21 cellular contexts compared by ENCODE assay signal in the genomic region with DNA sequence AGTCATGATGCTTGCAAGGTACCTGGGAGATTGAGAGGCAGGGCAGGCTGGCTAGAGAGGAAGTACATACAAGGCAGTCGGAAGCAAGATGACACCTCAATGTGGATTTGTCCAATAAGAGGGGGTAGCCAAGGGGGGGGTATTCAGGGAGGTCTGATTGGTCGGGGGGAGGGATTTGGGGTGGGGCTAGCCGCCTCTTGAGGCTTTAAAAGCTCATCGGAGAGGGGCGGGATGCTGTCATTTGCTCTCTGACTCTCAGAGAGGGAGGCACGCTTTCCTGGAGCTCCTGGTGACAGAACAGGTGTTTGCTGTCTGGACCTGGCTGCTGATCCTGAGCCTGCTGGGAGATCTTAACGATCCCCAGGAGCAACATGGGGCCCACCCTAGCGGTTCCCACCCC. TPM values are rescaled to one million over a fixed set of nuclear protein-coding genes. Genes with fewer than 3 reads are reported as not detected.
A peak's percentile ranks its signal among the peaks of the same experiment; 100 is the strongest.
DNase-seq lines count a peak whose midpoint lies in the region; ATAC-seq, FAIRE-seq and TF ChIP-seq lines count a peak whose summit lies in the region.
"Had no signal": no experiment of that assay in that cellular context is flagged by ENCODE, and none has a peak within 500 bp of the region (broad histone marks: within the 10 kb centered on the region; RNA-seq: fewer than 3 reads in every experiment).

A gene (plus strand): TSS at position 234 of the 400 bp plus-strand sequence. CDS start 138 bp downstream, at position 372.

- no peak within 1 kb of the TSS for H3K27ac Mint-ChIP-seq in MCF 10A (ENCODE audit: low read depth, unreplicated experiment)
- no peak within 1 kb of the TSS for H3K27ac Mint-ChIP-seq in activated T-helper 2 cell treated with anti-CD3 and anti-CD28 coated beads, Interferon-gamma antibody, Interleukin-2, Interleukin-4, amounts not matched to agents 10 μg/mL and 5 μg/mL and 100 μg/mL, durations not matched to agents 14 hours and 24 hours and 36 hours
- H3K27ac Mint-ChIP-seq: CD8-positive, alpha-beta T cell had no signal

- peaks cover 28% of the 10 kb centered on the region for H3K27me3 Mint-ChIP-seq in MCF 10A (ENCODE audit: insufficient read depth, unreplicated experiment)
- H3K27me3 Mint-ChIP-seq in activated T-helper 2 cell treated with anti-CD3 and anti-CD28 coated beads, Interferon-gamma antibody, Interleukin-2, Interleukin-4, amounts not matched to agents 10 μg/mL and 5 μg/mL and 100 μg/mL, durations not matched to agents 14 hours and 24 hours and 36 hours (ENCODE audit: low read depth): peaks cover 55% of the 10 kb centered on the region

- CTCF ChIA-PET in MCF 10A (lab: Yijun Ruan, JAX): interaction anchor here (0.6 kb wide), 1 partner anchor 15 kb away, joined by 3 read pairs; no protein-coding TSS in a partner anchor

- peaks cover 87% of the 10 kb centered on the region for H3K27me3 ChIP-seq in left ventricle myocardium inferior (ENCODE audit: low read depth)
- H3K27me3 ChIP-seq in heart right ventricle: peaks cover 0 to 81% (median 47%) of the 10 kb centered on the region in 7 donors
- peaks cover 7% of the 10 kb centered on the region for H3K27me3 ChIP-seq in mesendoderm (ENCODE audit: insufficient read depth, low read length, poor library complexity)
- peaks cover 2 to 15% of the 10 kb centered on the region in 2 donors for H3K27me3 ChIP-seq in small intestine (ENCODE audit: control insufficient read depth in 2 of 2, insufficient read depth in 2 of 2, low read length in 2 of 2)
- H3K27me3 ChIP-seq: body of pancreas, Peyer's patch had no signal

- BruUV-seq in MCF 10A (replicated peaks; lab: Mats Ljungman, UMichigan): no TSS peak

- H3K79me1 ChIP-seq in mesendoderm (ENCODE audit: low read length): no peaks in the 10 kb centered on the region

- no peaks in the 10 kb centered on the region for H3K79me2 ChIP-seq in mesendoderm (ENCODE audit: control insufficient read depth, insufficient read depth, low read length)

- no peak for FAIRE-seq in small intestine (lab: Jason Lieb, UNC)
- FAIRE-seq: G401.6 had no signal

- peaks cover 5% of the 10 kb centered on the region for H3K4me1 Mint-ChIP-seq in MCF 10A (ENCODE audit: insufficient read depth, unreplicated experiment)
- H3K4me1 Mint-ChIP-seq in activated T-helper 2 cell treated with anti-CD3 and anti-CD28 coated beads, Interferon-gamma antibody, Interleukin-2, Interleukin-4, amounts not matched to agents 10 μg/mL and 5 μg/mL and 100 μg/mL, durations not matched to agents 14 hours and 24 hours and 36 hours (ENCODE audit: low read depth): peaks cover 4% of the 10 kb centered on the region

- no peak within 1 kb of the TSS for H4K5ac ChIP-seq in mesendoderm (ENCODE audit: low read length)

- H3K9me3 ChIP-seq in left ventricle myocardium inferior (replicated peaks): no peaks in the 10 kb centered on the region
- H3K9me3 ChIP-seq in heart right ventricle: peaks cover 0 to 14% (median 0%) of the 10 kb centered on the region in 11 donors
- H3K9me3 ChIP-seq in small intestine (ENCODE audit: control insufficient read depth, low read depth): no peaks in the 10 kb centered on the region
- H3K9me3 ChIP-seq: body of pancreas, psoas muscle, upper lobe of right lung had no signal

- H3K9ac ChIP-seq in mesendoderm (ENCODE audit: low read length): peak within 1 kb of the TSS; percentile 54

- no peak within 1 kb of the TSS for H4K8ac ChIP-seq in mesendoderm (ENCODE audit: low read depth, low read length)

- H2AK5ac ChIP-seq in mesendoderm (ENCODE audit: low read length): no peak within 1 kb of the TSS

- no peak for DNase-seq in left ventricle myocardium inferior
- no peak for DNase-seq in heart right ventricle
- DNase-seq in MCF 10A (ENCODE audit: unreplicated experiment): no peak
- peak; percentile 40 for DNase-seq in mesendoderm
- no peak for DNase-seq in activated T-helper 2 cell treated with anti-CD3 and anti-CD28 coated beads, Interferon-gamma antibody, Interleukin-2, Interleukin-4, amounts not matched to agents 10 μg/mL and 5 μg/mL and 100 μg/mL, durations not matched to agents 14 hours and 24 hours and 36 hours (ENCODE audit: low spot score)
- no peak for DNase-seq in small intestine
- DNase-seq: ACHN; activated naive CD4-positive, alpha-beta T cell treated with Interleukin-2 at 50 U/mL for 16 hours; body of pancreas; CD8-positive, alpha-beta T cell; effector memory CD4-positive, alpha-beta T cell; islet precursor cell; NCI-H510A; Peyer's patch; psoas muscle; upper lobe of right lung had no signal

- TF ChIP-seq CTCF in left ventricle myocardium inferior (IDR thresholded peaks at IDR 0.05; ENCODE audit: borderline replicate concordance): no peak
- no peak for TF ChIP-seq CTCF in heart right ventricle (IDR thresholded peaks at IDR 0.05)
- TF ChIP-seq CTCF in MCF 10A (IDR thresholded peaks at IDR 0.05; ENCODE audit: unreplicated experiment): no peak

- ATAC-seq in heart right ventricle: no peak
- ATAC-seq in GM21723 (IDR thresholded peaks at IDR 0.05; ENCODE audit: unreplicated experiment): no peak
- no peak for ATAC-seq in HG03196 (IDR thresholded peaks at IDR 0.05; ENCODE audit: unreplicated experiment)
- ATAC-seq: body of pancreas; CD8-positive, alpha-beta T cell; psoas muscle; upper lobe of right lung had no signal

- peaks cover 12% of the 10 kb centered on the region for H3K9me3 Mint-ChIP-seq in MCF 10A (ENCODE audit: unreplicated experiment)
- H3K9me3 Mint-ChIP-seq in activated T-helper 2 cell treated with anti-CD3 and anti-CD28 coated beads, Interferon-gamma antibody, Interleukin-2, Interleukin-4, amounts not matched to agents 10 μg/mL and 5 μg/mL and 100 μg/mL, durations not matched to agents 14 hours and 24 hours and 36 hours: no peaks in the 10 kb centered on the region
- H3K9me3 Mint-ChIP-seq: CD8-positive, alpha-beta T cell had no signal

- no peaks in the 10 kb centered on the region for H3K36me3 Mint-ChIP-seq in MCF 10A (ENCODE audit: insufficient read depth, unreplicated experiment)
- no peaks in the 10 kb centered on the region for H3K36me3 Mint-ChIP-seq in activated T-helper 2 cell treated with anti-CD3 and anti-CD28 coated beads, Interferon-gamma antibody, Interleukin-2, Interleukin-4, amounts not matched to agents 10 μg/mL and 5 μg/mL and 100 μg/mL, durations not matched to agents 14 hours and 24 hours and 36 hours (ENCODE audit: low read depth)
- H3K36me3 Mint-ChIP-seq: CD8-positive, alpha-beta T cell had no signal

- intact Hi-C loops in left ventricle myocardium inferior (cut with micrococcal nuclease) (no loop called here), heart right ventricle (cut with DNase I) (loop anchor here in 1 of 10 donors (10.0 kb wide), 1 partner anchor 178 kb away; no protein-coding TSS in a partner anchor), MCF 10A (cut with micrococcal nuclease) (no loop called here)
- intact Hi-C loops in activated T-helper 2 cell treated with anti-CD3 and anti-CD28 coated beads, Interferon-gamma antibody, Interleukin-2, Interleukin-4, amounts not matched to agents 10 μg/mL and 5 μg/mL and 100 μg/mL, durations not matched to agents 14 hours and 24 hours and 36 hours (cut with micrococcal nuclease): no loop called here

- H3K4me3 ChIP-seq in left ventricle myocardium inferior (peak within 1 kb of the TSS; percentile 43), heart right ventricle (peak within 1 kb of the TSS in 4 of 10 donors; percentile 7 to 22 (median 14)), mesendoderm (ENCODE audit: low read length) (no peak within 1 kb of the TSS), small intestine (ENCODE audit: low read depth in 1 of 2, low read length in 2 of 2) (no peak within 1 kb of the TSS)
- H3K4me3 ChIP-seq: body of pancreas, psoas muscle, upper lobe of right lung had no signal

- no peak within 1 kb of the TSS for H2BK15ac ChIP-seq in mesendoderm (replicated peaks; ENCODE audit: low read depth)

- H3K4me2 ChIP-seq in mesendoderm (ENCODE audit: low read length): no peak within 1 kb of the TSS

- no peak within 1 kb of the TSS for H2BK5ac ChIP-seq in mesendoderm (ENCODE audit: low read length)

- WGBS in heart right ventricle, 2 donors: 61 to 72% methylated on average over 4 to 8 of the region's 8 CpGs
- WGBS in mesendoderm (ENCODE audit: extremely low coverage, insufficient coverage, low lambda C conversion rate): no CpG with 5 or more reads among the region's 8 CpGs
- 51 to 64% (median 60%) methylated on average over 7 to 8 of the region's 8 CpGs for WGBS in small intestine, 3 donors

- H3K4ac ChIP-seq in mesendoderm (ENCODE audit: low read depth, low read length): no peak within 1 kb of the TSS

- H3K23ac ChIP-seq in mesendoderm (ENCODE audit: low read length): no peak within 1 kb of the TSS

- H2BK120ac ChIP-seq in mesendoderm (ENCODE audit: low read depth, low read length): no peak within 1 kb of the TSS

- H3K4me1 ChIP-seq in left ventricle myocardium inferior (no peaks in the 10 kb centered on the region), heart right ventricle (no peaks in the 10 kb centered on the region), mesendoderm (ENCODE audit: control insufficient read depth, low read depth, low read length) (no peaks in the 10 kb centered on the region), small intestine (ENCODE audit: control insufficient read depth in 2 of 2, insufficient read depth in 1 of 2, low read depth in 1 of 2, low read length in 1 of 2) (no peaks in the 10 kb centered on the region)
- H3K4me1 ChIP-seq: body of pancreas, Peyer's patch, psoas muscle, upper lobe of right lung had no signal

- H3K27ac ChIP-seq in left ventricle myocardium inferior (replicated peaks) (no peak within 1 kb of the TSS), heart right ventricle (no peak within 1 kb of the TSS), mesendoderm (ENCODE audit: low read depth, low read length) (no peak within 1 kb of the TSS), small intestine (ENCODE audit: low read depth in 1 of 2, low read length in 1 of 2) (no peak within 1 kb of the TSS)
- H3K27ac ChIP-seq: body of pancreas, Peyer's patch, psoas muscle, upper lobe of right lung, VCaP had no signal

- peak within 1 kb of the TSS; percentile 55 for H3K4me3 Mint-ChIP-seq in MCF 10A (ENCODE audit: unreplicated experiment)
- H3K4me3 Mint-ChIP-seq in activated T-helper 2 cell treated with anti-CD3 and anti-CD28 coated beads, Interferon-gamma antibody, Interleukin-2, Interleukin-4, amounts not matched to agents 10 μg/mL and 5 μg/mL and 100 μg/mL, durations not matched to agents 14 hours and 24 hours and 36 hours (ENCODE audit: low read depth): no peak within 1 kb of the TSS
- H3K4me3 Mint-ChIP-seq: CD8-positive, alpha-beta T cell had no signal

- POLR2A ChIA-PET in MCF 10A (lab: Yijun Ruan, JAX): no interaction called here

- H3K36me3 ChIP-seq in left ventricle myocardium inferior: no peaks in the 10 kb centered on the region
- H3K36me3 ChIP-seq in heart right ventricle: no peaks in the 10 kb centered on the region
- H3K36me3 ChIP-seq in mesendoderm (ENCODE audit: control insufficient read depth, insufficient read depth, low read length): no peaks in the 10 kb centered on the region
- H3K36me3 ChIP-seq in small intestine (ENCODE audit: control insufficient read depth in 2 of 2, insufficient read depth in 2 of 2, low read length in 2 of 2): no peaks in the 10 kb centered on the region
- H3K36me3 ChIP-seq: Peyer's patch, upper lobe of right lung had no signal

- peak within 1 kb of the TSS; percentile 46 for H3K18ac ChIP-seq in mesendoderm (ENCODE audit: low read length)

- H3K56ac ChIP-seq in mesendoderm (ENCODE audit: low read length): peak within 1 kb of the TSS; percentile 60

RNA-seq across cellular contexts. Expression of the gene that starts here (rescaled TPM):
- not detected for total RNA-seq in left ventricle myocardium inferior
- not detected for total RNA-seq in heart right ventricle
- polyA plus RNA-seq in heart right ventricle: not detected
- total RNA-seq in MCF 10A (2022): not detected in 2 replicates
- polyA plus RNA-seq in mesendoderm (2013, experiment 1 of 2): 1.7 TPM
- polyA plus RNA-seq in mesendoderm (2013, experiment 2 of 2): 1.8 TPM
- total RNA-seq in activated T-helper 2 cell treated with anti-CD3 and anti-CD28 coated beads, Interferon-gamma antibody, Interleukin-2, Interleukin-4, amounts not matched to agents 10 μg/mL and 5 μg/mL and 100 μg/mL, durations not matched to agents 14 hours and 24 hours and 36 hours: not detected in 2 replicates
- not detected for polyA plus RNA-seq in small intestine
- total RNA-seq: body of pancreas; CD8-positive, alpha-beta T cell; fibroblast of villous mesenchyme; Peyer's patch; psoas muscle; upper lobe of right lung had no signal
- polyA plus RNA-seq: psoas muscle had no signal
